7 cellular contexts compared by ENCODE assay signal in genomic region chr14:91511014-91511466, GRCh38. TPM values are rescaled to one million over a fixed set of nuclear protein-coding genes. Genes with fewer than 3 reads are reported as not detected.
A peak's percentile ranks its signal among the peaks of the same experiment; 100 is the strongest.
DNase-seq lines count a peak whose midpoint lies in the region; ATAC-seq and TF ChIP-seq lines count a peak whose summit lies in the region.

No MANE protein-coding gene starts in this region.

- H3K27ac ChIP-seq in DND-41 (ENCODE audit: low read length) (peak overlapping the region; percentile 95), HUES6 (ENCODE audit: low read depth, low read length) (peak overlapping the region; percentile 100), suprapubic skin (peak overlapping the region; percentile 99)

- peaks cover 30% of the 10 kb centered on the region for H3K36me3 ChIP-seq in DND-41 (ENCODE audit: insufficient read depth, low read length)
- H3K36me3 ChIP-seq in HUES6 (ENCODE audit: control insufficient read depth, insufficient read depth, low read length) = peaks cover 15% of the 10 kb centered on the region
- no peaks in the 10 kb centered on the region for H3K36me3 ChIP-seq in suprapubic skin

- ATAC-seq in DND-41 (ENCODE audit: insufficient read depth, low read depth) (no peak), GM18861 (IDR thresholded peaks at IDR 0.05; ENCODE audit: unreplicated experiment) (no peak)
- ATAC-seq in activated naive CD8-positive, alpha-beta T cell treated with anti-CD3 and anti-CD28 coated beads, Interleukin-2, amount 10 ng/mL, durations not matched to agents 7 days and 5 days (ENCODE audit: low read depth) = no peak

- peaks cover 47% of the 10 kb centered on the region for H3K79me2 ChIP-seq in DND-41 (ENCODE audit: insufficient read depth, low read length)

- H3K4me1 Mint-ChIP-seq in activated naive CD8-positive, alpha-beta T cell treated with anti-CD3 and anti-CD28 coated beads, Interleukin-2, amount 10 ng/mL, durations not matched to agents 7 days and 5 days = peaks cover 11% of the 10 kb centered on the region
- peaks cover 29 to 36% of the 10 kb centered on the region in 2 donors for H3K4me1 Mint-ChIP-seq in immature natural killer cell

- H3K9ac ChIP-seq in DND-41 (ENCODE audit: low read depth, low read length) (peak overlapping the region; percentile 93), HUES6 (ENCODE audit: low read length) (peak overlapping the region; percentile 99)

- peaks cover 31% of the 10 kb centered on the region for H3K4me1 ChIP-seq in DND-41 (ENCODE audit: insufficient read depth, low read length)
- no peaks in the 10 kb centered on the region for H3K4me1 ChIP-seq in HUES6 (ENCODE audit: control insufficient read depth, insufficient read depth, low read length)
- peaks cover 27% of the 10 kb centered on the region for H3K4me1 ChIP-seq in suprapubic skin

- POLR2A ChIA-PET in activated naive CD8-positive, alpha-beta T cell treated with anti-CD3 and anti-CD28 coated beads, Interleukin-2, amount 10 ng/mL, durations not matched to agents 7 days and 5 days (lab: Charles Lee) = interaction anchor here (1.6 kb wide), 1 partner anchor 347 kb away, joined by 3 read pairs; no protein-coding TSS in a partner anchor

- H3K27ac Mint-ChIP-seq in activated naive CD8-positive, alpha-beta T cell treated with anti-CD3 and anti-CD28 coated beads, Interleukin-2, amount 10 ng/mL, durations not matched to agents 7 days and 5 days = peak overlapping the region; percentile 100
- peak overlapping the region; percentile 99 to 100 (median 99) for H3K27ac Mint-ChIP-seq in immature natural killer cell

- 48% methylated on average over 12 of the region's 12 CpGs for WGBS in suprapubic skin

- H4K20me1 ChIP-seq in DND-41 (ENCODE audit: insufficient read depth, low read length) = peaks cover 31% of the 10 kb centered on the region

- H3K36me3 Mint-ChIP-seq in activated naive CD8-positive, alpha-beta T cell treated with anti-CD3 and anti-CD28 coated beads, Interleukin-2, amount 10 ng/mL, durations not matched to agents 7 days and 5 days = peaks cover 15% of the 10 kb centered on the region
- H3K36me3 Mint-ChIP-seq in immature natural killer cell = peaks cover 0 to 7% (median 2%) of the 10 kb centered on the region in 3 donors

- no peak for TF ChIP-seq POLR2A in suprapubic skin (IDR thresholded peaks at IDR 0.05)

- H3K4me3 Mint-ChIP-seq in activated naive CD8-positive, alpha-beta T cell treated with anti-CD3 and anti-CD28 coated beads, Interleukin-2, amount 10 ng/mL, durations not matched to agents 7 days and 5 days = peak overlapping the region; percentile 88
- peak overlapping the region; percentile 97 to 100 (median 98) for H3K4me3 Mint-ChIP-seq in immature natural killer cell

- no peak for TF ChIP-seq EP300 in suprapubic skin (IDR thresholded peaks at IDR 0.05)

- no peak for TF ChIP-seq CTCF in DND-41 (IDR thresholded peaks at IDR 0.05; ENCODE audit: borderline replicate concordance, extremely low read depth, low read length, poor library complexity, severe bottlenecking)
- no peak for TF ChIP-seq CTCF in suprapubic skin (IDR thresholded peaks at IDR 0.05)

- H3K4me3 ChIP-seq in DND-41 (ENCODE audit: low read depth in 1 of 2, low read length in 2 of 2) = peak overlapping the region; percentile 69 to 94
- H3K4me3 ChIP-seq in HUES6 (ENCODE audit: low read depth, low read length) = peak overlapping the region; percentile 86
- H3K4me3 ChIP-seq in suprapubic skin = peak overlapping the region; percentile 92

- DNase-seq in DND-41 (no peak), immature natural killer cell (no peak), suprapubic skin (ENCODE audit: low spot score in 2 of 2) (no peak), activated gamma-delta T cell (lab: John Stamatoyannopoulos, UW) (no peak)
- no peak for DNase-seq in activated naive CD8-positive, alpha-beta T cell treated with anti-CD3 and anti-CD28 coated beads, Interleukin-2, amount 10 ng/mL, durations not matched to agents 7 days and 5 days

- H3K27me3 ChIP-seq in DND-41 (ENCODE audit: insufficient read depth, low read length, poor library complexity) (no peaks in the 10 kb centered on the region), HUES6 (ENCODE audit: control insufficient read depth, insufficient read depth, low read length) (no peaks in the 10 kb centered on the region), suprapubic skin (no peaks in the 10 kb centered on the region)

- H2AFZ ChIP-seq in DND-41 (ENCODE audit: low read depth, low read length) = peak overlapping the region; percentile 85

- peaks cover 2% of the 10 kb centered on the region for H3K27me3 Mint-ChIP-seq in activated naive CD8-positive, alpha-beta T cell treated with anti-CD3 and anti-CD28 coated beads, Interleukin-2, amount 10 ng/mL, durations not matched to agents 7 days and 5 days
- H3K27me3 Mint-ChIP-seq in immature natural killer cell (ENCODE audit: low read depth in 3 of 3) = peaks cover 7 to 19% (median 16%) of the 10 kb centered on the region in 3 donors

- peak overlapping the region; percentile 83 for H3K4me2 ChIP-seq in DND-41 (ENCODE audit: insufficient read depth, low read length)

- H3K9me3 ChIP-seq in DND-41 (ENCODE audit: insufficient read depth, low read length, severe bottlenecking) (no peaks in the 10 kb centered on the region), HUES6 (ENCODE audit: control insufficient read depth, insufficient read depth, low read depth, low read length) (no peaks in the 10 kb centered on the region), suprapubic skin (no peaks in the 10 kb centered on the region)

- no peaks in the 10 kb centered on the region for H3K9me3 Mint-ChIP-seq in activated naive CD8-positive, alpha-beta T cell treated with anti-CD3 and anti-CD28 coated beads, Interleukin-2, amount 10 ng/mL, durations not matched to agents 7 days and 5 days
- no peaks in the 10 kb centered on the region for H3K9me3 Mint-ChIP-seq in immature natural killer cell

RNA-seq across cellular contexts. Expression of gene PPP4R3A, which starts 0.9 kb away (rescaled TPM):
- total RNA-seq in activated naive CD8-positive, alpha-beta T cell treated with anti-CD3 and anti-CD28 coated beads, Interleukin-2, amount 10 ng/mL, durations not matched to agents 7 days and 5 days = 100 to 1,000 TPM; 138 to 142 TPM
- 100 to 1,000 TPM in 1 of 3 donors, 10 to 100 TPM in 2; 39.4 to 113 (median 46.8) TPM for polyA plus RNA-seq in immature natural killer cell
- 100 to 1,000 TPM in 2 of 4 donors, 10 to 100 TPM in 2; 79.4 to 132 (median 100) TPM for total RNA-seq in suprapubic skin
